2 cellular contexts compared by ENCODE assay signal in the genomic region with DNA sequence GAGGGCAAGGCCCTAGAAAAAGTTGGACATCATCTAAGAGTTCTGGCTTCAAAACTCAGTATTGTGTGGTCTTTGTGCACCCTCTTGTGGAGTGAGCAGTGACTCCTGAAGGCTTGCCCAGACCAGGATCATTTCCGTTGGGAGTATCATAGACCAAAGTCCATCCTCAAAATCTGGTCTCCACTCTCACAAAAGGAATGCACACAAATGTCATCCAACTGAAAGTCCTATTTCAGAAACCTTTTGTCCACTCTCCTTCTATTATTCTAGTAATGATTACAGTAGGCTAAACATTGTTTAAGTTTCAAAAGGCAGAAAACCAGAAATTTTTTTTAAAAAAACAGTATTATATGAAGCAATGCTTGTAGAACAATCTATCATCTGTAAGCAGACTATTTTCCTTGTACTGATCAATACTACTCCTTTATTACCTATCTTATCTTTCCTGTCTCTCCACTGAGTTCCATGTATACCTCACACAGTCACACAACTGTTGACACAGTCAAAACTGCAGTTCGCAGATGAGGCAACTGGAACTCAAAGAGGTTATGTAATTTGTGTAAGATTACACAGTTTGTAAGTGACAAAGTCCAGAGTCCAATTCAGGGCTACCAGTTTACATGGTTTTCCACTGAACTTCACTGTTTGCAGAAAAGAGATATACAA.
TF ChIP-seq lines count a peak whose summit lies in the region.

No MANE protein-coding gene starts in this region.

TF ChIP-seq in A549, 52 proteins besides CTCF, POLR2A, EP300 and RAD21 (continued from another document):
- TF ChIP-seq, protein P1, sequence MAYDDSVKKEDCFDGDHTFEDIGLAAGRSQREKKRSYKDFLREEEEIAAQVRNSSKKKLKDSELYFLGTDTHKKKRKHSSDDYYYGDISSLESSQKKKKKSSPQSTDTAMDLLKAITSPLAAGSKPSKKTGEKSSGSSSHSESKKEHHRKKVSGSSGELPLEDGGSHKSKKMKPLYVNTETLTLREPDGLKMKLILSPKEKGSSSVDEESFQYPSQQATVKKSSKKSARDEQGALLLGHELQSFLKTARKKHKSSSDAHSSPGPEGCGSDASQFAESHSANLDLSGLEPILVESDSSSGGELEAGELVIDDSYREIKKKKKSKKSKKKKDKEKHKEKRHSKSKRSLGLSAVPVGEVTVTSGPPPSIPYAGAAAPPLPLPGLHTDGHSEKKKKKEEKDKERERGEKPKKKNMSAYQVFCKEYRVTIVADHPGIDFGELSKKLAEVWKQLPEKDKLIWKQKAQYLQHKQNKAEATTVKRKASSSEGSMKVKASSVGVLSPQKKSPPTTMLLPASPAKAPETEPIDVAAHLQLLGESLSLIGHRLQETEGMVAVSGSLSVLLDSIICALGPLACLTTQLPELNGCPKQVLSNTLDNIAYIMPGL (CRISPR knock-in tag; IDR thresholded peaks at IDR 0.05; ENCODE audit: borderline replicate concordance) = no peak

TF ChIP-seq in H1, 55 proteins besides CTCF, POLR2A, EP300 and RAD21 (continued from another document):
- no peak for TF ChIP-seq SP1 (IDR thresholded peaks at IDR 0.05; ENCODE audit: low read depth, low read length)
- TF ChIP-seq BCL11A (IDR thresholded peaks at IDR 0.05; ENCODE audit: low read depth in 2 of 2, low read length in 2 of 2) = no peak
- no peak for TF ChIP-seq GABPA (IDR thresholded peaks at IDR 0.05; ENCODE audit: borderline replicate concordance, insufficient read depth, low read length)
- no peak for TF ChIP-seq TEAD4 (IDR thresholded peaks at IDR 0.05; ENCODE audit: low read depth, low read length)
- TF ChIP-seq KDM1A (IDR thresholded peaks at IDR 0.05; ENCODE audit: borderline replicate concordance, low read length) = no peak
- TF ChIP-seq NANOG (IDR thresholded peaks at IDR 0.05; ENCODE audit: insufficient read depth, low read depth, low read length, poor library complexity, severe bottlenecking) = no peak
- TF ChIP-seq CEBPB (IDR thresholded peaks at IDR 0.05; ENCODE audit: low read depth, low read length) = no peak
- TF ChIP-seq RXRA (IDR thresholded peaks at IDR 0.05; ENCODE audit: insufficient read depth, low read depth, low read length) = no peak
- TF ChIP-seq CBX8 (IDR thresholded peaks at IDR 0.05; ENCODE audit: borderline replicate concordance, low read depth, low read length) = no peak
- TF ChIP-seq SP2 (IDR thresholded peaks at IDR 0.05; ENCODE audit: low read length) = no peak
- TF ChIP-seq YY1 (IDR thresholded peaks at IDR 0.05; ENCODE audit: low read depth, low read length) = no peak
